Comparison of ENCODE assay signal across 13 cellular contexts in genomic region chr3:157075693-157076420, GRCh38.
DNase-seq lines count a peak whose midpoint lies in the region; ATAC-seq, FAIRE-seq and TF ChIP-seq lines count a peak whose summit lies in the region.
"Had no signal": no experiment of that assay in that cellular context is flagged by ENCODE, and none has a peak within 500 bp of the region (broad histone marks: within the 10 kb centered on the region; RNA-seq: fewer than 3 reads in every experiment).

No MANE protein-coding gene starts in this region.

- no peak overlapping the region for H3K9ac ChIP-seq in kidney (ENCODE audit: low read length in 2 of 2)

- H3K36me3 ChIP-seq in prostate gland (no peaks in the 10 kb centered on the region), kidney (ENCODE audit: control insufficient read depth in 1 of 2, insufficient read depth in 2 of 2, low read length in 2 of 2) (no peaks in the 10 kb centered on the region)
- H3K36me3 ChIP-seq: esophagus squamous epithelium had no signal

- H3K4me1 ChIP-seq in prostate gland (replicated peaks) (no peaks in the 10 kb centered on the region), kidney (ENCODE audit: control insufficient read depth in 1 of 2, insufficient read depth in 1 of 2, low read depth in 1 of 2, low read length in 2 of 2) (peaks cover 3 to 7% of the 10 kb centered on the region in 2 donors)

- TF ChIP-seq POLR2A in prostate gland (IDR thresholded peaks at IDR 0.05): no peak

- WGBS in prostate gland: 42% methylated on average over 7 of the region's 7 CpGs

- H3K27me3 ChIP-seq in dorsolateral prefrontal cortex: no peaks in the 10 kb centered on the region
- H3K27me3 ChIP-seq in prostate gland (replicated peaks; ENCODE audit: insufficient read depth): no peaks in the 10 kb centered on the region
- H3K27me3 ChIP-seq: esophagus squamous epithelium had no signal

- DNase-seq in Daoy (ENCODE audit: low read depth): peak; percentile 30
- DNase-seq in dorsolateral prefrontal cortex: peak in 1 of 10 donors; percentile 39
- DNase-seq in prostate gland (ENCODE audit: low spot score): peak; percentile 75
- DNase-seq in HTR-8/SVneo (ENCODE audit: insufficient read length, low spot score): no peak
- no peak for DNase-seq in SIG-M5 (lab: John Stamatoyannopoulos, UW)
- no peak for DNase-seq in kidney
- DNase-seq in HUDEP-2 (lab: John Stamatoyannopoulos, UW; ENCODE audit: unreplicated experiment in 76 of 76): no peak
- DNase-seq: esophagus squamous epithelium; NCI-H1092 treated with DMSO at 0.1 percent for 48 hours; NCI-H748 treated with DMSO at 0.1 percent for 48 hours; stimulated activated CD4-positive, alpha-beta T cell treated with anti-CD3 and anti-CD28 coated beads, Interleukin-4, amount 100 ng/mL, for 1 hour had no signal

- intact Hi-C loops in dorsolateral prefrontal cortex (cut with DNase I) (loop anchor here in 1 of 2 donors (5.0 kb wide), 1 partner anchor 249 kb away; the partner anchor contains the start of gene LEKR1), prostate gland (cut with DNase I) (no loop called here), kidney (cut with DNase I) (loop anchor here (10.0 kb wide), 1 partner anchor 401 kb away; the partner anchor contains the start of gene TIPARP)

- FAIRE-seq in HTR-8/SVneo (lab: Jason Lieb, UNC) (no peak), kidney (lab: Jason Lieb, UNC) (no peak)

- H3K27ac ChIP-seq in dorsolateral prefrontal cortex: peak overlapping the region; percentile 27 to 95 (median 85)
- H3K27ac ChIP-seq in prostate gland: peak overlapping the region; percentile 30 to 34
- no peak overlapping the region for H3K27ac ChIP-seq in kidney (ENCODE audit: low read depth in 2 of 2, low read length in 2 of 2)

- ATAC-seq in HG03469 (IDR thresholded peaks at IDR 0.05; ENCODE audit: unreplicated experiment): peak; percentile 43

- no peaks in the 10 kb centered on the region for H3K9me3 ChIP-seq in prostate gland
- H3K9me3 ChIP-seq in kidney (ENCODE audit: control insufficient read depth in 1 of 2, low read length in 2 of 2): no peaks in the 10 kb centered on the region
- H3K9me3 ChIP-seq: Caco-2, esophagus squamous epithelium had no signal

- peak in 6 of 56 donors; percentile 4 to 25 (median 10) for TF ChIP-seq CTCF in dorsolateral prefrontal cortex (IDR thresholded peaks at IDR 0.05 in 54 of 56, conservative IDR thresholded peaks at IDR 0.05 in 2 of 56; ENCODE audit: low read depth in 1 of 56, partially characterized antibody in 56 of 56)
- TF ChIP-seq CTCF in prostate gland (IDR thresholded peaks at IDR 0.05): no peak
- no peak for TF ChIP-seq CTCF in kidney (IDR thresholded peaks at IDR 0.05; ENCODE audit: borderline replicate concordance, extremely low read depth, insufficient read depth)

- peak overlapping the region in 12 of 59 donors; percentile 1 to 33 (median 13) for H3K4me3 ChIP-seq in dorsolateral prefrontal cortex
- no peak overlapping the region for H3K4me3 ChIP-seq in prostate gland
- H3K4me3 ChIP-seq in kidney (ENCODE audit: low read length in 2 of 2): no peak overlapping the region
- H3K4me3 ChIP-seq: esophagus squamous epithelium had no signal

Comparison
In these comparisons a context has a peak if more than half of its experiments do, and no peak if none do; other contexts are left out.
1. DNase-seq: peak in Daoy (single experiment) and prostate gland (single experiment); none in HTR-8/SVneo (single experiment), SIG-M5 (single experiment), kidney (single experiment) and HUDEP-2 (0 of 76).
2. H3K27ac ChIP-seq: peak in dorsolateral prefrontal cortex (59 of 59) and prostate gland (2 of 2); none in kidney (0 of 2).